ENCODE assay signal across 1 cellular context in the genomic region with DNA sequence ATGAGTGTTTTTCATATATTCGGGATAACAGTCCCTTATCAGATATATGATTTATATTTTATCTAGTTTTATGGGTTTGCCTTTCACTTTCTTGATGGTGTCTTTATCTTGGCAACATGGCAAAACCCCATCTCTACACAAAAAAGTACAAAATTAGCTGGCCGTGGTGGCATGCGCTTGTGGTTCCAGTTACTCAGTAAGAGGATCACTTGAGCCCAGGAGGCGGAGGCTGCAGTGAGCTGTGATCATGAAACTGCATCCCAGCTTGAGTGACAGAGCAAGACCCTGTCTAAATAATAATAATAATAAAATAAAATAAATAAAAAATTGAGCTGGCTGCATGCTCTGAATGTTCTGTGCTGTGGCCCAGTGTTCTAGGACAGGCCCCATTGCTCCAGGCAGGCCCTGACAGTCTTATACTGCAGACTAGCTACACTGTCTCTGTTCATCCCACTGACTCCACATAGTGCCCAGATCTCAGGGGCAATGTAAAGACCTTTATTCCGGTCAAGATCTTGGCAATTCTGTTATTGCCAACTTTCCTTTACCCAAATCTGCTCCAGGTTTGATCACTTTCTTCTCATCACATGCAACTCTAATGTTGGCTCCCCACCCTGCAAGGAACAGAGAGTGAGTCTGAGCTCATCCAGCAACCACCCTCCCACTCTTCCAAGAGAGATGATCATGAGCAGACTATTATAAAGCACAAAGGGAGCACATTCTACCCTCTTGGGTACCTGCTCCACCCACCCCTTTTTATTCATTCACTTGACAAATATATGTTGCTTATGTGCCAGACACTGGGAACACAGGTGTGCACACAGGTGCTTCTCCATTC.
TF ChIP-seq lines count a peak whose summit lies in the region.

No MANE protein-coding gene starts in this region.

TF ChIP-seq in IMR-90, 13 proteins besides CTCF, POLR2A, EP300 and RAD21:
- TF ChIP-seq BHLHE40 (IDR thresholded peaks at IDR 0.05; ENCODE audit: low read depth, low read length), result no peak
- TF ChIP-seq CHD1 (IDR thresholded peaks at IDR 0.05; ENCODE audit: low read depth, low read length), result no peak
- no peak for TF ChIP-seq MAZ (IDR thresholded peaks at IDR 0.05; ENCODE audit: borderline replicate concordance, low read depth, low read length)
- no peak for TF ChIP-seq FOS (IDR thresholded peaks at IDR 0.05; ENCODE audit: low read depth, low read length)
- TF ChIP-seq, protein P1, sequence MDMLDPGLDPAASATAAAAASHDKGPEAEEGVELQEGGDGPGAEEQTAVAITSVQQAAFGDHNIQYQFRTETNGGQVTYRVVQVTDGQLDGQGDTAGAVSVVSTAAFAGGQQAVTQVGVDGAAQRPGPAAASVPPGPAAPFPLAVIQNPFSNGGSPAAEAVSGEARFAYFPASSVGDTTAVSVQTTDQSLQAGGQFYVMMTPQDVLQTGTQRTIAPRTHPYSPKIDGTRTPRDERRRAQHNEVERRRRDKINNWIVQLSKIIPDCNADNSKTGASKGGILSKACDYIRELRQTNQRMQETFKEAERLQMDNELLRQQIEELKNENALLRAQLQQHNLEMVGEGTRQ (IDR thresholded peaks at IDR 0.05; ENCODE audit: low read depth, low read length), result no peak
- TF ChIP-seq, protein P2, sequence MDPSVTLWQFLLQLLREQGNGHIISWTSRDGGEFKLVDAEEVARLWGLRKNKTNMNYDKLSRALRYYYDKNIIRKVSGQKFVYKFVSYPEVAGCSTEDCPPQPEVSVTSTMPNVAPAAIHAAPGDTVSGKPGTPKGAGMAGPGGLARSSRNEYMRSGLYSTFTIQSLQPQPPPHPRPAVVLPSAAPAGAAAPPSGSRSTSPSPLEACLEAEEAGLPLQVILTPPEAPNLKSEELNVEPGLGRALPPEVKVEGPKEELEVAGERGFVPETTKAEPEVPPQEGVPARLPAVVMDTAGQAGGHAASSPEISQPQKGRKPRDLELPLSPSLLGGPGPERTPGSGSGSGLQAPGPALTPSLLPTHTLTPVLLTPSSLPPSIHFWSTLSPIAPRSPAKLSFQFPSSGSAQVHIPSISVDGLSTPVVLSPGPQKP (IDR thresholded peaks at IDR 0.05; ENCODE audit: borderline replicate concordance, low read depth, low read length), result no peak
- no peak for TF ChIP-seq MXI1 (IDR thresholded peaks at IDR 0.05; ENCODE audit: borderline replicate concordance, low read depth, low read length)
- TF ChIP-seq SMC3 (IDR thresholded peaks at IDR 0.05; ENCODE audit: low read depth, low read length), result no peak
- no peak for TF ChIP-seq RCOR1 (IDR thresholded peaks at IDR 0.05; ENCODE audit: insufficient replicate concordance, low read length)
- no peak for TF ChIP-seq CEBPB (IDR thresholded peaks at IDR 0.05; ENCODE audit: low read depth, low read length)
- TF ChIP-seq MAFK (IDR thresholded peaks at IDR 0.05; ENCODE audit: low read depth, low read length), result no peak
- TF ChIP-seq RFX5 (IDR thresholded peaks at IDR 0.05; ENCODE audit: low read depth, low read length), result no peak
- TF ChIP-seq NFE2L2 (IDR thresholded peaks at IDR 0.05; ENCODE audit: low read depth, low read length), result no peak
TF ChIP-seq in IMR-90: peak in this region for 0.
